Comparison of ENCODE assay signal across 8 cellular contexts in the genomic region with DNA sequence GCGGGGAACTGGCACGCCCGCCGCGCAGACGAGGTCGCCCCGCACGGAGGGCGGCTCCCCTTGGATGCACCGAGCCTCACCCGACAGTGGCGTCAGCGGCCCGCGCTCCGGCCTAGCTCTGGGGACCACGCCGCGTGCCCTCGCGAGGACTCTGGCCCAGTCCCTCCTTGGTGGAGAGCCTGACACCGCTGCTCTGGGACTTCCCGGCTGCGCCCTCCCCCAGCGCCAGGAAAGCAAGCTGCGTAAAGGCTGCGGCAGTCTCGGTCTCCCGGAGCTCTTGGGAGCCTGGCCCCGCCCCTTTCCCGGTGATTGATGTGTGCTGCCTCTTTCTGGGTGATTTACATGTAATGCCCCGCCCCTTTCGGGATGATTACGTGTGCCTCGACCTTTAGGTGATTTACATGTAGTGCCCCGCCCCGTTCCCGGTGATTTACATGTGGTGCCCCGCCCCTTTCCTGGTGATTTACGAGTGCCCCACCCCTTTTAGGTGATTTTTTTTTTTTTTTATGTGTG. TPM values are rescaled to one million over a fixed set of nuclear protein-coding genes. Genes with fewer than 3 reads are reported as not detected.
DNase-seq lines count a peak whose midpoint lies in the region; ATAC-seq, FAIRE-seq and TF ChIP-seq lines count a peak whose summit lies in the region.

Gene LENG9, minus strand, starts transcription at position 248 of the 513 bp plus-strand sequence. CDS start 252 bp downstream, outside the sequence.

- H3K23ac ChIP-seq in H1 (ENCODE audit: insufficient read length) (no peak within 1 kb of the TSS), mesenchymal stem cell (ENCODE audit: low read length in 2 of 2) (peak within 1 kb of the TSS in 1 of 2 experiments; percentile 100)

- peak within 1 kb of the TSS; percentile 35 to 95 for H3K4me2 ChIP-seq in H1 (ENCODE audit: insufficient read depth in 1 of 2, low read depth in 2 of 2, low read length in 2 of 2)
- H3K4me2 ChIP-seq in mesenchymal stem cell (ENCODE audit: low read length, poor library complexity, severe bottlenecking) = peak within 1 kb of the TSS; percentile 94

- H3K14ac ChIP-seq in H1 (ENCODE audit: insufficient read length) = no peak within 1 kb of the TSS
- H3K14ac ChIP-seq in mesenchymal stem cell (ENCODE audit: low read length in 2 of 2) = peak within 1 kb of the TSS; percentile 8 to 100

- H3K4me3 ChIP-seq in CD4-positive, CD25-positive, alpha-beta regulatory T cell (ENCODE audit: low read depth, low read length) = peak within 1 kb of the TSS; percentile 62
- peak within 1 kb of the TSS; percentile 68 to 87 (median 80) for H3K4me3 ChIP-seq in H1 (ENCODE audit: extremely low read depth in 1 of 4, insufficient read depth in 2 of 4, low read depth in 3 of 4, low read length in 4 of 4)
- peak within 1 kb of the TSS; percentile 70 to 80 for H3K4me3 ChIP-seq in mesenchymal stem cell (ENCODE audit: insufficient read depth in 1 of 2, low read depth in 1 of 2, low read length in 2 of 2)

- H3K23me2 ChIP-seq in H1 (ENCODE audit: low read depth, low read length) = peaks cover 10% of the 10 kb centered on the region; the same call in 1 of the 2 replicates

- H2BK15ac ChIP-seq in H1 (ENCODE audit: low read length) (peak within 1 kb of the TSS; percentile 46; the same call in 1 of the 2 replicates), mesenchymal stem cell (ENCODE audit: low read depth, poor library complexity, severe bottlenecking) (peak within 1 kb of the TSS; percentile 93)

- peak; percentile 65 to 71 for ATAC-seq in CD4-positive, CD25-positive, alpha-beta regulatory T cell (ENCODE audit: low read depth in 2 of 2)
- ATAC-seq in GM19455 (IDR thresholded peaks at IDR 0.05; ENCODE audit: unreplicated experiment) = peak; percentile 55
- peak; percentile 15 for ATAC-seq in HG03575 (IDR thresholded peaks at IDR 0.05; ENCODE audit: extremely low read depth, insufficient number of reproducible peaks, low FRiP score, unreplicated experiment)
- ATAC-seq in activated CD8-positive, alpha-beta memory T cell treated with anti-CD3 and anti-CD28 coated beads, Interleukin-2, amount 10 ng/mL, durations not matched to agents 7 days and 5 days = peak; percentile 73

- no peak for TF ChIP-seq RAD21 in H1 (IDR thresholded peaks at IDR 0.05 in 1 of 2, conservative IDR thresholded peaks at IDR 0.05 in 1 of 2; ENCODE audit: low read depth in 2 of 2, low read length in 2 of 2)

- H2BK12ac ChIP-seq in H1 (ENCODE audit: low read depth, low read length) (0 out of 2 replicates have a peak within 1 kb of the TSS, but pooled peaks have one; percentile 27), mesenchymal stem cell (ENCODE audit: low read length in 2 of 2) (peak within 1 kb of the TSS; percentile 72 to 79)

- TF ChIP-seq POLR2A in H1 (IDR thresholded peaks at IDR 0.05; ENCODE audit: control extremely low read depth in 1 of 2, low read depth in 2 of 2, low read length in 2 of 2) = peak; percentile 43 to 57; a peak in 2 of 3 replicates

- H4K5ac ChIP-seq in H1 (ENCODE audit: insufficient read length, low read depth, low read length) = peak within 1 kb of the TSS; percentile 83

- peak within 1 kb of the TSS; percentile 81 for H4K91ac ChIP-seq in H1 (replicated peaks; ENCODE audit: insufficient read length, low read length)
- H4K91ac ChIP-seq in mesenchymal stem cell (ENCODE audit: low read length) = peak within 1 kb of the TSS; percentile 100

- no peak for TF ChIP-seq CTCF in H1 (IDR thresholded peaks at IDR 0.05; ENCODE audit: control extremely low read depth in 1 of 3, insufficient read depth in 1 of 3, low read depth in 1 of 3, low read length in 3 of 3)

- peaks cover 4 to 19% of the 10 kb centered on the region in 2 experiments for H4K20me1 ChIP-seq in H1 (replicated peaks in 1 of 2; ENCODE audit: control insufficient read depth in 1 of 2, insufficient read depth in 2 of 2, low read length in 2 of 2)

- no peaks in the 10 kb centered on the region for H3K9me3 ChIP-seq in CD4-positive, CD25-positive, alpha-beta regulatory T cell (ENCODE audit: control insufficient read depth in 2 of 2, low read length in 2 of 2)
- H3K9me3 ChIP-seq in H1 (ENCODE audit: insufficient read depth in 2 of 2, low read depth in 1 of 2, low read length in 1 of 2) (no peaks in the 10 kb centered on the region), mesenchymal stem cell (ENCODE audit: control insufficient read depth, low read length) (no peaks in the 10 kb centered on the region)

- peaks cover 0 to 41% (median 20%) of the 10 kb centered on the region in 4 donors for H3K4me1 Mint-ChIP-seq in CD4-positive, CD25-positive, alpha-beta regulatory T cell
- H3K4me1 Mint-ChIP-seq in activated CD8-positive, alpha-beta memory T cell treated with anti-CD3 and anti-CD28 coated beads, Interleukin-2, amount 10 ng/mL, durations not matched to agents 7 days and 5 days = peaks cover 22% of the 10 kb centered on the region

- H3K27me3 ChIP-seq in CD4-positive, CD25-positive, alpha-beta regulatory T cell (ENCODE audit: control insufficient read depth, insufficient read depth, low read length) = no peaks in the 10 kb centered on the region
- H3K27me3 ChIP-seq in H1 (replicated peaks in 1 of 4; ENCODE audit: control insufficient read depth in 3 of 4, extremely low read depth in 1 of 4, insufficient read depth in 3 of 4, low read length in 3 of 4) = peaks cover 0 to 11% (median 5%) of the 10 kb centered on the region in 4 experiments; a peak in 5 of 7 replicates
- H3K27me3 ChIP-seq in mesenchymal stem cell (ENCODE audit: control insufficient read depth in 1 of 2, insufficient read depth in 1 of 2, low read length in 2 of 2) = no peaks in the 10 kb centered on the region

- H3K9ac ChIP-seq in H1 (replicated peaks in 1 of 4; ENCODE audit: extremely low read depth in 1 of 4, low read depth in 3 of 4, low read length in 3 of 4) (peak within 1 kb of the TSS; percentile 73 to 77 (median 76)), mesenchymal stem cell (ENCODE audit: low read length) (peak within 1 kb of the TSS; percentile 87)

- no peak within 1 kb of the TSS for H2BK120ac ChIP-seq in H1 (replicated peaks; ENCODE audit: low read depth, low read length)
- H2BK120ac ChIP-seq in mesenchymal stem cell (ENCODE audit: low read depth, low read length) = peak within 1 kb of the TSS; percentile 93

- no peak within 1 kb of the TSS for H2BK20ac ChIP-seq in H1 (ENCODE audit: low read length)

- peaks cover 13% of the 10 kb centered on the region for H3K79me1 ChIP-seq in H1 (ENCODE audit: low read depth, low read length)
- peaks cover 5% of the 10 kb centered on the region for H3K79me1 ChIP-seq in mesenchymal stem cell (replicated peaks; ENCODE audit: low read length, poor library complexity, severe bottlenecking)

- peak within 1 kb of the TSS; percentile 93 to 97 (median 93) for H3K27ac Mint-ChIP-seq in CD4-positive, CD25-positive, alpha-beta regulatory T cell
- peak within 1 kb of the TSS; percentile 87 for H3K27ac Mint-ChIP-seq in activated CD8-positive, alpha-beta memory T cell treated with anti-CD3 and anti-CD28 coated beads, Interleukin-2, amount 10 ng/mL, durations not matched to agents 7 days and 5 days

- H3K27ac ChIP-seq in CD4-positive, CD25-positive, alpha-beta regulatory T cell (ENCODE audit: insufficient read depth, low read length, poor library complexity, severe bottlenecking) = peak within 1 kb of the TSS; percentile 85
- H3K27ac ChIP-seq in H1 (ENCODE audit: low read depth, low read length) = peak within 1 kb of the TSS; percentile 86
- peak within 1 kb of the TSS; percentile 98 for H3K27ac ChIP-seq in mesenchymal stem cell (ENCODE audit: low read length, poor library complexity, severe bottlenecking)

- peaks cover 29% of the 10 kb centered on the region for H3K27me3 Mint-ChIP-seq in CD4-positive, CD25-positive, alpha-beta regulatory T cell
- H3K27me3 Mint-ChIP-seq in activated CD8-positive, alpha-beta memory T cell treated with anti-CD3 and anti-CD28 coated beads, Interleukin-2, amount 10 ng/mL, durations not matched to agents 7 days and 5 days = peaks cover 10% of the 10 kb centered on the region

- DNase-seq in CD4-positive, CD25-positive, alpha-beta regulatory T cell = peak; percentile 90 to 98 (median 93)
- DNase-seq in NK-92 (lab: John Stamatoyannopoulos, UW; ENCODE audit: unreplicated experiment) = peak; percentile 69
- DNase-seq in activated CD8-positive, alpha-beta memory T cell treated with anti-CD3 and anti-CD28 coated beads, Interleukin-2, amount 10 ng/mL, durations not matched to agents 7 days and 5 days = peak; percentile 99
- DNase-seq in H1 (ENCODE audit: low read depth in 1 of 2, low spot score in 2 of 2) = peak; percentile 92 to 98
- DNase-seq in mesenchymal stem cell = peak; percentile 100
- DNase-seq in stimulated activated CD8-positive, alpha-beta memory T cell treated with anti-CD3 and anti-CD28 coated beads, Interleukin-12 subunit alpha, Interleukin-12 subunit beta, amount 100 ng/mL, for 24 hours (ENCODE audit: extremely low read depth) = peak; percentile 91

- peaks cover 12% of the 10 kb centered on the region for H3K36me3 Mint-ChIP-seq in CD4-positive, CD25-positive, alpha-beta regulatory T cell
- H3K36me3 Mint-ChIP-seq in activated CD8-positive, alpha-beta memory T cell treated with anti-CD3 and anti-CD28 coated beads, Interleukin-2, amount 10 ng/mL, durations not matched to agents 7 days and 5 days = peaks cover 20% of the 10 kb centered on the region

- peak within 1 kb of the TSS; percentile 89 to 98 (median 93) for H3K4me3 Mint-ChIP-seq in CD4-positive, CD25-positive, alpha-beta regulatory T cell
- peak within 1 kb of the TSS; percentile 76 for H3K4me3 Mint-ChIP-seq in activated CD8-positive, alpha-beta memory T cell treated with anti-CD3 and anti-CD28 coated beads, Interleukin-2, amount 10 ng/mL, durations not matched to agents 7 days and 5 days

- peaks cover 32% of the 10 kb centered on the region for H3K4me1 ChIP-seq in CD4-positive, CD25-positive, alpha-beta regulatory T cell (ENCODE audit: control insufficient read depth, insufficient read depth, low read length, poor library complexity, severe bottlenecking)
- peaks cover 0 to 8% (median 5%) of the 10 kb centered on the region in 4 experiments; a peak in 5 of 7 replicates for H3K4me1 ChIP-seq in H1 (replicated peaks in 1 of 4; ENCODE audit: control insufficient read depth in 3 of 4, insufficient read depth in 4 of 4, low read length in 3 of 4)
- peaks cover 47% of the 10 kb centered on the region for H3K4me1 ChIP-seq in mesenchymal stem cell (ENCODE audit: control insufficient read depth, insufficient read depth, low read depth, low read length)

- POLR2A ChIA-PET in H1 (lab: Charles Lee; ENCODE audit: partially characterized antibody) = interaction anchor here (0.6 to 6.7 kb wide), 14 partner anchors 10 to 1084 kb away, joined by 3 to 129 read pairs (median 4); partner anchors contain the start of genes CDC42EP5, LENG8 and RPS9

- H3K18ac ChIP-seq in H1 (ENCODE audit: extremely low read depth, low read length) (peak within 1 kb of the TSS; percentile 96), mesenchymal stem cell (ENCODE audit: low read depth in 1 of 2, low read length in 2 of 2) (peak within 1 kb of the TSS; percentile 99 to 100)

- WGBS in H1 (ENCODE audit: extremely low coverage in 1 of 2, insufficient coverage in 1 of 2, insufficient read length in 1 of 2, insufficient replicate concordance in 2 of 2, low coverage in 1 of 2, low lambda C conversion rate in 2 of 2, missing lambda C conversion rate in 1 of 2), 2 experiments = 3% methylated on average over 39 of the region's 41 CpGs; no CpG with 5 or more reads in 1 of the 2 experiments
- 1% methylated on average over 41 of the region's 41 CpGs for WGBS in mesenchymal stem cell

- peaks cover 24% of the 10 kb centered on the region for H3K36me3 ChIP-seq in CD4-positive, CD25-positive, alpha-beta regulatory T cell (ENCODE audit: control insufficient read depth, insufficient read depth, low read length)
- H3K36me3 ChIP-seq in H1 (ENCODE audit: control insufficient read depth in 2 of 4, insufficient read depth in 4 of 4, low read length in 3 of 4) = peaks cover 8 to 31% (median 13%) of the 10 kb centered on the region in 4 experiments; a peak in 6 of 8 replicates
- peaks cover 36 to 50% of the 10 kb centered on the region in 2 experiments for H3K36me3 ChIP-seq in mesenchymal stem cell (ENCODE audit: control insufficient read depth in 1 of 2, insufficient read depth in 2 of 2, low read depth in 1 of 2, low read length in 2 of 2)

- peaks cover 0 to 4% of the 10 kb centered on the region in 2 experiments; a peak in 1 of 4 replicates for H3K79me2 ChIP-seq in H1 (ENCODE audit: control insufficient read depth in 1 of 2, insufficient read depth in 2 of 2, low read length in 2 of 2)

- H3K9me3 Mint-ChIP-seq in CD4-positive, CD25-positive, alpha-beta regulatory T cell = no peaks in the 10 kb centered on the region
- H3K9me3 Mint-ChIP-seq in activated CD8-positive, alpha-beta memory T cell treated with anti-CD3 and anti-CD28 coated beads, Interleukin-2, amount 10 ng/mL, durations not matched to agents 7 days and 5 days (ENCODE audit: low read depth) = no peaks in the 10 kb centered on the region

- H4K8ac ChIP-seq in H1 (ENCODE audit: extremely low read depth, insufficient read depth, low read length) (peak within 1 kb of the TSS; percentile 91), mesenchymal stem cell (ENCODE audit: low read length) (peak within 1 kb of the TSS; percentile 98)

- peak within 1 kb of the TSS; percentile 97 for H3K4ac ChIP-seq in H1 (replicated peaks; ENCODE audit: insufficient read length, low read depth, low read length)
- H3K4ac ChIP-seq in mesenchymal stem cell (ENCODE audit: low read depth in 1 of 2, low read length in 2 of 2) = peak within 1 kb of the TSS; percentile 99

- peak within 1 kb of the TSS; percentile 82 for H3K56ac ChIP-seq in H1 (replicated peaks; ENCODE audit: insufficient read length, low read depth, low read length)

- H2AFZ ChIP-seq in H1 (ENCODE audit: low read length) (no peak within 1 kb of the TSS), mesenchymal stem cell (ENCODE audit: low read depth, low read length) (peak within 1 kb of the TSS; percentile 46)

- CTCF ChIA-PET in activated CD8-positive, alpha-beta memory T cell treated with anti-CD3 and anti-CD28 coated beads, Interleukin-2, amount 10 ng/mL, durations not matched to agents 7 days and 5 days (lab: Charles Lee) = interaction anchor here (0.8 to 1.5 kb wide), 4 partner anchors 15 to 303 kb away, joined by 3 to 8 read pairs (median 4); partner anchors contain the start of gene LENG8
- CTCF ChIA-PET in H1 (lab: Charles Lee; ENCODE audit: partially characterized antibody) = interaction anchor here (1.0 kb wide), 1 partner anchor 876 kb away, joined by 5 read pairs; the partner anchor contains the start of gene KMT5C

- TF ChIP-seq EP300 in H1 (IDR thresholded peaks at IDR 0.05; ENCODE audit: borderline replicate concordance in 1 of 2, low read depth in 2 of 2, low read length in 2 of 2) = no peak

- H2BK5ac ChIP-seq in H1 (ENCODE audit: low read depth, low read length) (peak within 1 kb of the TSS; percentile 94), mesenchymal stem cell (ENCODE audit: low read depth, low read length, poor library complexity, severe bottlenecking) (peak within 1 kb of the TSS; percentile 94)

- FAIRE-seq in H1 (lab: Jason Lieb, UNC) = no peak

- H2AK5ac ChIP-seq in H1 (ENCODE audit: low read depth, low read length) (no peak within 1 kb of the TSS), mesenchymal stem cell (ENCODE audit: low read length, severe bottlenecking) (peak within 1 kb of the TSS; percentile 74)

RNA-seq across cellular contexts. Expression of gene LENG9, which starts in this region (rescaled TPM):
- total RNA-seq in CD4-positive, CD25-positive, alpha-beta regulatory T cell = 3.9 TPM
- under 1 TPM in 3 of 4 donors, not detected in 1; 0.21 to 0.73 (median 0.33) TPM for polyA plus RNA-seq in CD4-positive, CD25-positive, alpha-beta regulatory T cell
- total RNA-seq in activated CD8-positive, alpha-beta memory T cell treated with anti-CD3 and anti-CD28 coated beads, Interleukin-2, amount 10 ng/mL, durations not matched to agents 7 days and 5 days = 1 to 10 TPM; 6.3 to 7.2 TPM
- 3.9 and 4.0 TPM in 2 replicates for total RNA-seq in H1 (2021; fragmentation: NEBNext Ultra II Directional; extraction: Animal tissue kit (Norgen Biotek cat#: 25700))
- 1.6 and 2.6 TPM in 2 replicates for polyA plus RNA-seq in H1 (2011; rRNA removed)
- 2.5 TPM for polyA plus RNA-seq in H1 (2011; cell fraction: cytosol; rRNA removed)
- polyA plus RNA-seq in H1 (2011; cell fraction: nucleus; rRNA removed) = 2.5 TPM
- polyA plus RNA-seq in H1 (2012, experiment 1 of 2) = 2.4 to 5.0 TPM (median 3.8 TPM) in 4 replicates
- polyA plus RNA-seq in H1 (2012, experiment 2 of 2) = 2.3 TPM
- polyA plus RNA-seq in H1 (2013, experiment 1 of 2) = 1.8 TPM
- polyA plus RNA-seq in H1 (2013, experiment 2 of 2) = 1.5 TPM
- 1.3 and 1.7 TPM in 2 replicates for polyA minus RNA-seq in H1 (2011; rRNA and poly(A)+ RNA removed)
- 3.4 TPM for polyA minus RNA-seq in H1 (2011; cell fraction: cytosol; rRNA and poly(A)+ RNA removed)
- polyA minus RNA-seq in H1 (2011; cell fraction: nucleus; rRNA and poly(A)+ RNA removed) = 7.7 TPM
- polyA plus RNA-seq in mesenchymal stem cell (2013, experiment 1 of 2) = 2.7 TPM
- polyA plus RNA-seq in mesenchymal stem cell (2013, experiment 2 of 2) = 2.4 TPM

Comparison
In these comparisons a context has a peak if more than half of its experiments do, and no peak if none do; other contexts are left out.
1. Peak in every context shown above with its lines: DNase-seq, ATAC-seq, H3K4me3 ChIP-seq and H3K27ac ChIP-seq.
2. ATAC-seq: peak in every context shown above with its lines; median percentile 73 in activated CD8-positive, alpha-beta memory T cell treated with anti-CD3 and anti-CD28 coated beads, Interleukin-2, amount 10 ng/mL, durations not matched to agents 7 days and 5 days; 68 in CD4-positive, CD25-positive, alpha-beta regulatory T cell; 55 in GM19455; 15 in HG03575.